Comparison of ENCODE assay signal across 11 cellular contexts in the genomic region with DNA sequence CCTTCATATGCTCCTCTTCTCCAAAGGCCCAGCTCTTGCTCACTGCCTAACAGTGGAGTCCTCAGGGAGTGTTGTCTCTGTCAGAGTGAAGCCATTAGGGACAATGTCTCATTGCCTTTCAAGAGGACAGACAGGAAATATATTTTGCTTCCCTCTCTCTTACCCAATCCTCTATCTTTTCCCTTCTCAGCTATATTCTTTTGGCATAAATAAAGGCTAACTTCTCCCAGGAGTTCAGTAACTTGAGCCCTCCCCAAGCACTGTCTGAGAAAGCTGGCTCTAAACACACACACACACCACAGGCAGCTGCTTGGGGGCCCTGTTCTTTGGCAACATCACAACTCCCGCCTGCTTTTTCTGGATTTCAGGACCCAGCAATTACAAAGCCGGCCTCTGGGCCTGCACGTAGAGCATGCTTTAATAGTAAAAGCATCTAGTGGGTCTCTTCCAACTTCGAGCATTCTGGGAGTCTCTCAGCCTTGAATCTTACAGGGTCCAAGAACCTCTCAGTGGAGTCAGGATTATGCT. TPM values are rescaled to one million over a fixed set of nuclear protein-coding genes. Genes with fewer than 3 reads are reported as not detected.
DNase-seq lines count a peak whose midpoint lies in the region; ATAC-seq and TF ChIP-seq lines count a peak whose summit lies in the region.
"Had no signal": no experiment of that assay in that cellular context is flagged by ENCODE, and none has a peak within 500 bp of the region (broad histone marks: within the 10 kb centered on the region; RNA-seq: fewer than 3 reads in every experiment).

No MANE protein-coding gene starts in this region.

- ATAC-seq in GM21390 (IDR thresholded peaks at IDR 0.05; ENCODE audit: unreplicated experiment), result no peak
- no peak for ATAC-seq in GM21423 (IDR thresholded peaks at IDR 0.05; ENCODE audit: unreplicated experiment)
- no peak for ATAC-seq in GM18498 (IDR thresholded peaks at IDR 0.05; ENCODE audit: unreplicated experiment)
- ATAC-seq in HG03025 (IDR thresholded peaks at IDR 0.05; ENCODE audit: low FRiP score, unreplicated experiment), result no peak
- ATAC-seq: CD8-positive, alpha-beta T cell had no signal

- H3K36me3 ChIP-seq in SK-N-MC (ENCODE audit: insufficient read depth, low read length) (no peaks in the 10 kb centered on the region), cardiac muscle cell (no peaks in the 10 kb centered on the region)

- peak overlapping the region; percentile 20 for H3K9ac ChIP-seq in SK-N-MC (ENCODE audit: insufficient read length)

- H3K27me3 ChIP-seq in cardiac muscle cell, result no peaks in the 10 kb centered on the region

- peak overlapping the region; percentile 86 for H3K27ac ChIP-seq in SK-N-MC
- peak overlapping the region; percentile 74 for H3K27ac ChIP-seq in cardiac muscle cell

- DNase-seq in AG20443 (ENCODE audit: low spot score) (peak; percentile 76), SK-N-MC (ENCODE audit: low read depth, low spot score) (peak; percentile 53), cardiac muscle cell (ENCODE audit: low read depth in 1 of 2, low spot score in 1 of 2) (peak; percentile 23 to 95), pons (ENCODE audit: low spot score) (peak; percentile 17)
- DNase-seq: CD8-positive, alpha-beta T cell; MV-4-11 had no signal

- H3K9me3 ChIP-seq in SK-N-MC (ENCODE audit: low read depth, low read length) (no peaks in the 10 kb centered on the region), cardiac muscle cell (ENCODE audit: low read depth) (no peaks in the 10 kb centered on the region)

- H3K4me3 ChIP-seq in SK-N-MC, result peak overlapping the region; percentile 50
- H3K4me3 ChIP-seq in cardiac muscle cell, result no peak overlapping the region

- peaks cover 13% of the 10 kb centered on the region for H3K4me1 ChIP-seq in cardiac muscle cell (ENCODE audit: low read depth)

- no peak for TF ChIP-seq CTCF in cardiac muscle cell (IDR thresholded peaks at IDR 0.05; ENCODE audit: low read depth, low read length)

RNA-seq across cellular contexts. Expression of a gene that starts 34.7 kb away (rescaled TPM):
- total RNA-seq in cardiac muscle cell, result 155 and 304 TPM in 2 replicates
- polyA plus RNA-seq in cardiac muscle cell, result 162 and 244 TPM in 2 replicates
- total RNA-seq: CD8-positive, alpha-beta T cell; T-helper 2 cell treated with Interferon-gamma antibody and Interleukin-4, amounts not matched to agents 100 ng/mL and 5 ng/mL, for 36 hours had no signal

RNA-seq across cellular contexts. Expression of a gene that starts 58.0 kb away (rescaled TPM):
- not detected in 2 replicates for total RNA-seq in cardiac muscle cell
- not detected in 2 replicates for polyA plus RNA-seq in cardiac muscle cell
- total RNA-seq: CD8-positive, alpha-beta T cell; T-helper 2 cell treated with Interferon-gamma antibody and Interleukin-4, amounts not matched to agents 100 ng/mL and 5 ng/mL, for 36 hours had no signal

Comparison
In these comparisons a context has a peak if more than half of its experiments do, and no peak if none do; other contexts are left out.
1. DNase-seq: peak in every context shown above with its lines; median percentile 76 in AG20443; 59 in cardiac muscle cell; 53 in SK-N-MC; 17 in pons.